In genomic region chr12:563899-564298, GRCh38 we compare ENCODE assay signal across 12 cellular contexts.
A peak's percentile ranks its signal among the peaks of the same experiment; 100 is the strongest.
DNase-seq lines count a peak whose midpoint lies in the region; ATAC-seq and TF ChIP-seq lines count a peak whose summit lies in the region.
"Had no signal": no experiment of that assay in that cellular context is flagged by ENCODE, and none has a peak within 500 bp of the region (broad histone marks: within the 10 kb centered on the region; RNA-seq: fewer than 3 reads in every experiment).

No MANE protein-coding gene starts in this region.

- H3K36me3 ChIP-seq in BLaER1 treated with 17β-estradiol and CSF1 and Interleukin-3, amounts not matched to agents 10 nM and 100 nM: peaks cover 0 to 10% (median 0%) of the 10 kb centered on the region in 11 experiments; a peak in 2 of 22 replicates
- H3K36me3 ChIP-seq in CD8-positive, alpha-beta T cell (ENCODE audit: insufficient read depth, low read length): no peaks in the 10 kb centered on the region

- H3K27ac ChIP-seq in BLaER1 treated with 17β-estradiol and CSF1 and Interleukin-3, amounts not matched to agents 10 nM and 100 nM: peak overlapping the region in 9 of 11 experiments; percentile 2 to 86 (median 39); a peak in 12 of 22 replicates
- peak overlapping the region; percentile 68 for H3K27ac ChIP-seq in CD8-positive, alpha-beta T cell (ENCODE audit: low read depth, low read length)
- H3K27ac ChIP-seq: C4-2B, hepatocyte had no signal

- TF ChIP-seq CTCF in CD8-positive, alpha-beta T cell (IDR thresholded peaks at IDR 0.05): no peak
- no peak for TF ChIP-seq CTCF in glutamatergic neuron (IDR thresholded peaks at IDR 0.05; ENCODE audit: partially characterized antibody, unreplicated experiment)

- no peaks in the 10 kb centered on the region for H3K9me3 ChIP-seq in BLaER1 treated with 17β-estradiol and CSF1 and Interleukin-3, amounts not matched to agents 10 nM and 100 nM (replicated peaks in 1 of 11)
- H3K9me3 ChIP-seq in CD8-positive, alpha-beta T cell (ENCODE audit: low read length): no peaks in the 10 kb centered on the region
- H3K9me3 ChIP-seq in T-helper 17 cell (ENCODE audit: control insufficient read depth, low read length, poor library complexity, severe bottlenecking): no peaks in the 10 kb centered on the region

- H3K4me1 ChIP-seq in BLaER1 treated with 17β-estradiol and CSF1 and Interleukin-3, amounts not matched to agents 10 nM and 100 nM: peaks cover 67 to 76% (median 71%) of the 10 kb centered on the region in 10 experiments
- H3K4me1 ChIP-seq in CD8-positive, alpha-beta T cell (ENCODE audit: insufficient read depth, low read length): peaks cover 72% of the 10 kb centered on the region

- peaks cover 0 to 4% (median 0%) of the 10 kb centered on the region in 11 experiments; a peak in 1 of 22 replicates for H3K27me3 ChIP-seq in BLaER1 treated with 17β-estradiol and CSF1 and Interleukin-3, amounts not matched to agents 10 nM and 100 nM
- no peaks in the 10 kb centered on the region for H3K27me3 ChIP-seq in CD8-positive, alpha-beta T cell (ENCODE audit: insufficient read depth, low read length)
- H3K27me3 ChIP-seq: hepatocyte had no signal

- peaks cover 86% of the 10 kb centered on the region for H3K4me1 Mint-ChIP-seq in CD8-positive, alpha-beta T cell (ENCODE audit: low read depth)
- H3K4me1 Mint-ChIP-seq in T-helper 17 cell (peaks cover 63% of the 10 kb centered on the region), glutamatergic neuron (ENCODE audit: low read depth, unreplicated experiment) (peaks cover 54% of the 10 kb centered on the region)

- no peaks in the 10 kb centered on the region for H3K27me3 Mint-ChIP-seq in CD8-positive, alpha-beta T cell (ENCODE audit: low read depth)
- H3K27me3 Mint-ChIP-seq in T-helper 17 cell (no peaks in the 10 kb centered on the region), glutamatergic neuron (ENCODE audit: unreplicated experiment) (peaks cover 6% of the 10 kb centered on the region)

- peaks cover 0 to 26% (median 6%) of the 10 kb centered on the region in 11 experiments; a peak in 9 of 22 replicates for H4K20me1 ChIP-seq in BLaER1 treated with 17β-estradiol and CSF1 and Interleukin-3, amounts not matched to agents 10 nM and 100 nM

- H3K9ac ChIP-seq in BLaER1 treated with 17β-estradiol and CSF1 and Interleukin-3, amounts not matched to agents 10 nM and 100 nM: peak overlapping the region in 9 of 11 experiments; percentile 19 to 76 (median 48); a peak in 12 of 22 replicates

- CTCF ChIA-PET in CD8-positive, alpha-beta T cell (lab: Charles Lee): interaction anchor here (1.0 to 11.4 kb wide), 5 partner anchors 14 to 1041 kb away, joined by 3 to 107 read pairs (median 6); no protein-coding TSS in a partner anchor

- peaks cover 9% of the 10 kb centered on the region for H3K36me3 Mint-ChIP-seq in CD8-positive, alpha-beta T cell
- H3K36me3 Mint-ChIP-seq in T-helper 17 cell (ENCODE audit: low read depth): peaks cover 5% of the 10 kb centered on the region
- peaks cover 3% of the 10 kb centered on the region for H3K36me3 Mint-ChIP-seq in glutamatergic neuron (ENCODE audit: unreplicated experiment)

- ATAC-seq in CD8-positive, alpha-beta T cell: peak; percentile 24
- ATAC-seq in T-helper 17 cell: peak; percentile 20
- ATAC-seq in HG03469 (IDR thresholded peaks at IDR 0.05; ENCODE audit: unreplicated experiment): no peak
- no peak for ATAC-seq in GM18909 (IDR thresholded peaks at IDR 0.05; ENCODE audit: poor library complexity, unreplicated experiment)

- no peak for DNase-seq in CD8-positive, alpha-beta T cell
- DNase-seq in T-helper 17 cell: no peak
- no peak for DNase-seq in glutamatergic neuron
- DNase-seq in NK-92 (lab: John Stamatoyannopoulos, UW; ENCODE audit: unreplicated experiment): no peak
- no peak for DNase-seq in NCI-H446 (lab: John Stamatoyannopoulos, UW)
- DNase-seq: aorta had no signal

- intact Hi-C loops in CD8-positive, alpha-beta T cell (cut with DNase I, micrococcal nuclease): loop anchor here (1.0 to 10.0 kb wide), 2 partner anchors 12 to 711 kb away; no protein-coding TSS in a partner anchor

- peak overlapping the region; percentile 97 for H3K27ac Mint-ChIP-seq in CD8-positive, alpha-beta T cell
- H3K27ac Mint-ChIP-seq in T-helper 17 cell: peak overlapping the region; percentile 92
- peak overlapping the region; percentile 29 for H3K27ac Mint-ChIP-seq in glutamatergic neuron (ENCODE audit: unreplicated experiment)
- H3K27ac Mint-ChIP-seq: nephron had no signal

- H3K4me3 ChIP-seq in BLaER1 treated with 17β-estradiol and CSF1 and Interleukin-3, amounts not matched to agents 10 nM and 100 nM: peak overlapping the region in 7 of 10 experiments; percentile 5 to 51 (median 33); a peak in 10 of 20 replicates
- peak overlapping the region; percentile 26 for H3K4me3 ChIP-seq in CD8-positive, alpha-beta T cell (ENCODE audit: low read depth, low read length)
- H3K4me3 ChIP-seq: hepatocyte had no signal

- peak overlapping the region; percentile 86 to 99 (median 97) for H3K4me2 ChIP-seq in BLaER1 treated with 17β-estradiol and CSF1 and Interleukin-3, amounts not matched to agents 10 nM and 100 nM
- H3K4me2 ChIP-seq: hepatocyte had no signal

- no peaks in the 10 kb centered on the region for H3K9me3 Mint-ChIP-seq in CD8-positive, alpha-beta T cell
- H3K9me3 Mint-ChIP-seq in glutamatergic neuron (ENCODE audit: unreplicated experiment): peaks cover 20% of the 10 kb centered on the region
- H3K9me3 Mint-ChIP-seq: nephron had no signal

- peak overlapping the region; percentile 83 for H3K4me3 Mint-ChIP-seq in CD8-positive, alpha-beta T cell
- H3K4me3 Mint-ChIP-seq in T-helper 17 cell (peak overlapping the region; percentile 88), glutamatergic neuron (ENCODE audit: unreplicated experiment) (no peak overlapping the region)
- H3K4me3 Mint-ChIP-seq: nephron had no signal

- POLR2A ChIA-PET in CD8-positive, alpha-beta T cell (lab: Charles Lee): interaction anchor here (1.0 to 1.5 kb wide), 7 partner anchors 10 to 252 kb away, joined by 3 to 5 read pairs (median 3); no protein-coding TSS in a partner anchor

Comparison
In these comparisons a context has a peak if more than half of its experiments do, and no peak if none do; other contexts are left out.
1. ATAC-seq: peak in CD8-positive, alpha-beta T cell (single experiment) and T-helper 17 cell (single experiment); none in HG03469 (single experiment) and GM18909 (single experiment).
2. H3K27ac Mint-ChIP-seq: peak in every context shown above with its lines; median percentile 97 in CD8-positive, alpha-beta T cell; 92 in T-helper 17 cell; 29 in glutamatergic neuron.